In the genomic region with DNA sequence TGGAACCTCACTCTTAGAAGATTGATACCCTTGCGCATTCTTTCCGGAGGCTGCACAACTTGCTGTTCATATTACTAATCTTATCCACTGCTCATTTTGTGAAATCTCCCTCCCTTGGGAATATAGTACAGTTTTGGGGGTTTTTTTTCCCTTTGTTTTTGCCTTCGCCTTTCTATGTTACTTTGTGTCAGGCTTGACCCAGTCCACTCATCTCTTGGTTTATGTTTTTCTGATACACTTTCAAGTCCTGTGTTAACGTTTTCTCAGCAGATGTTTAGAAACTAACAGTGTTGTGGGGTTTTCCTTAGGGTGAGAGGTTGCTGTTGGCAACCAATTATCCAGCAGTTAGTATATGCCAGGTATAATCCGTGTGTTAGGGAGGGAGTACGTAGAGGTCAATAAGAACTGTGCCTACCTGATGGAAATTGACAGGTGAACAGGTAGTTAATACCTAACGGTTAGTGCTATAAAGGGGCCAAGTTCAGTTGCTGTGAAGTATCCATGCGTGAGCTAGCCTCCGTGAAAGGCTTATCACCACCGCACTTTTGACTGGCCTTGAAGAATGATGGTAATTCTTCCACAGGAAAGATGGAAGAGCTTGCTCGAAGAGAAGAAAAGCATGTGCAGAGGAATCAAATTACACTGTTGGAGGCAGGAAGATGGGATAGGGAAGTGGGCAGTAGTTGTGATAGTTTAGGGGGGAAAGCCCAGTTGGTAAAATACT, we compare ENCODE assay signal across 6 cellular contexts. TPM values are rescaled to one million over a fixed set of nuclear protein-coding genes. Genes with fewer than 3 reads are reported as not detected.
A peak's percentile ranks its signal among the peaks of the same experiment; 100 is the strongest.
DNase-seq lines count a peak whose midpoint lies in the region; ATAC-seq and TF ChIP-seq lines count a peak whose summit lies in the region.

No MANE protein-coding gene starts in this region.

- no peaks in the 10 kb centered on the region for H3K27me3 Mint-ChIP-seq in activated CD4-positive, alpha-beta T cell treated with anti-CD3 and anti-CD28 coated beads, Interleukin-2, amount 10 ng/mL, durations not matched to agents 7 days and 5 days

- POLR2A ChIA-PET in activated CD4-positive, alpha-beta T cell treated with anti-CD3 and anti-CD28 coated beads, Interleukin-2, amount 10 ng/mL, durations not matched to agents 7 days and 5 days (lab: Charles Lee) = no interaction called here

- H3K4me1 ChIP-seq in muscle layer of colon (ENCODE audit: insufficient read depth, low read length) = peaks cover 31% of the 10 kb centered on the region

- in situ Hi-C loops in GM13976 (cut with MboI; ENCODE audit: low sequenced_read_pairs, unreplicated experiment) = no loop called here

- H3K27ac ChIP-seq in muscle layer of colon (ENCODE audit: low read depth, low read length) = peak overlapping the region; percentile 100

- H3K9ac ChIP-seq in muscle layer of colon (ENCODE audit: low read length) = peak overlapping the region; percentile 79

- no peaks in the 10 kb centered on the region for H3K9me3 Mint-ChIP-seq in activated CD4-positive, alpha-beta T cell treated with anti-CD3 and anti-CD28 coated beads, Interleukin-2, amount 10 ng/mL, durations not matched to agents 7 days and 5 days

- H3K4me3 Mint-ChIP-seq in activated CD4-positive, alpha-beta T cell treated with anti-CD3 and anti-CD28 coated beads, Interleukin-2, amount 10 ng/mL, durations not matched to agents 7 days and 5 days = peak overlapping the region; percentile 94

- H3K36me3 Mint-ChIP-seq in activated CD4-positive, alpha-beta T cell treated with anti-CD3 and anti-CD28 coated beads, Interleukin-2, amount 10 ng/mL, durations not matched to agents 7 days and 5 days (ENCODE audit: low read depth) = peaks cover 34% of the 10 kb centered on the region

- ATAC-seq in GM19452 (IDR thresholded peaks at IDR 0.05; ENCODE audit: unreplicated experiment) = no peak

- peaks cover 62% of the 10 kb centered on the region for H3K4me1 Mint-ChIP-seq in activated CD4-positive, alpha-beta T cell treated with anti-CD3 and anti-CD28 coated beads, Interleukin-2, amount 10 ng/mL, durations not matched to agents 7 days and 5 days

- H3K4me3 ChIP-seq in muscle layer of colon (ENCODE audit: low read depth in 1 of 2, low read length in 2 of 2) = peak overlapping the region; percentile 77 to 88

- H3K9me3 ChIP-seq in muscle layer of colon (ENCODE audit: low read length) = no peaks in the 10 kb centered on the region

- H3K27ac Mint-ChIP-seq in activated CD4-positive, alpha-beta T cell treated with anti-CD3 and anti-CD28 coated beads, Interleukin-2, amount 10 ng/mL, durations not matched to agents 7 days and 5 days = peak overlapping the region; percentile 97

- H3K36me3 ChIP-seq in muscle layer of colon (ENCODE audit: insufficient read depth, low read length) = peaks cover 7% of the 10 kb centered on the region

- no peak for DNase-seq in activated CD4-positive, alpha-beta T cell treated with anti-CD3 and anti-CD28 coated beads, Interleukin-2, amount 10 ng/mL, durations not matched to agents 7 days and 5 days
- DNase-seq in activated CD4-positive, alpha-beta T cell treated with anti-CD3 and anti-CD28 coated beads for 48 hours = no peak
- DNase-seq in amniotic epithelial cell (ENCODE audit: low read depth) = peak; percentile 57
- DNase-seq in GM13976 (ENCODE audit: low spot score) = no peak

- CTCF ChIA-PET in activated CD4-positive, alpha-beta T cell treated with anti-CD3 and anti-CD28 coated beads, Interleukin-2, amount 10 ng/mL, durations not matched to agents 7 days and 5 days (lab: Charles Lee) = interaction anchor here (0.8 kb wide), 1 partner anchor 19 kb away, joined by 4 read pairs; no protein-coding TSS in a partner anchor

- no peaks in the 10 kb centered on the region for H3K27me3 ChIP-seq in muscle layer of colon (ENCODE audit: control insufficient read depth in 1 of 2, insufficient read depth in 2 of 2, low read length in 2 of 2)

- no peak for TF ChIP-seq CTCF in GM13976 (IDR thresholded peaks at IDR 0.05; ENCODE audit: borderline replicate concordance, control extremely low read depth, extremely low read depth, insufficient read depth, missing control alignments)

RNA-seq across cellular contexts. Expression of gene NFYA, which starts 1.4 kb away (rescaled TPM):
- 10 to 100 TPM; 33.8 to 36.9 TPM for total RNA-seq in activated CD4-positive, alpha-beta T cell treated with anti-CD3 and anti-CD28 coated beads, Interleukin-2, amount 10 ng/mL, durations not matched to agents 7 days and 5 days

RNA-seq across cellular contexts. Expression of gene OARD1, which starts 2.0 kb away (rescaled TPM):
- total RNA-seq in activated CD4-positive, alpha-beta T cell treated with anti-CD3 and anti-CD28 coated beads, Interleukin-2, amount 10 ng/mL, durations not matched to agents 7 days and 5 days = 10 to 100 TPM; 28.4 to 32.2 TPM

RNA-seq across cellular contexts. Expression of gene APOBEC2, which starts 21.1 kb away (rescaled TPM):
- not detected for total RNA-seq in activated CD4-positive, alpha-beta T cell treated with anti-CD3 and anti-CD28 coated beads, Interleukin-2, amount 10 ng/mL, durations not matched to agents 7 days and 5 days

RNA-seq across cellular contexts. Expression of gene TSPO2, which starts 31.9 kb away (rescaled TPM):
- not detected for total RNA-seq in activated CD4-positive, alpha-beta T cell treated with anti-CD3 and anti-CD28 coated beads, Interleukin-2, amount 10 ng/mL, durations not matched to agents 7 days and 5 days

RNA-seq across cellular contexts. Expression of gene UNC5CL, which starts 35.1 kb away (rescaled TPM):
- total RNA-seq in activated CD4-positive, alpha-beta T cell treated with anti-CD3 and anti-CD28 coated beads, Interleukin-2, amount 10 ng/mL, durations not matched to agents 7 days and 5 days = 1 to 10 TPM; 1.1 to 1.6 TPM
